In the genomic region with DNA sequence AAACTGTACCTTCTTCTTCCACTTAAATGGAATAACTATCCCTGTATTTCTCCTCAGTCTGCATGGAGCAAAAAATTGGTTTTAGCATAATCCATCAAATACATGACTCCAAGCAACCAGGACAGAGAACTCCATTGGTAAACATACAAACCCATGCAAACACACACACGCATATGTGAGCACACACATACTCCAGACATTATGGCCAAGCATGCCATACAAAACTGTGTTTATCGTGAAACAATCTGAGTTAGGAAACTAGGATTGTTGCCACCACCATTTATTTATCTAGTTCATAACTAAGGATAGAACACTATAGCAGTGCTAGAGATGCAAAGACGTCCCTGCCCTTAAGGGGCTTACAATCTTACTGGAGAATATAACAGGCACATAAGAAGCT, we compare ENCODE assay signal across 22 cellular contexts.
"Had no signal": no experiment of that assay in that cellular context is flagged by ENCODE, and none has a peak within 500 bp of the region (broad histone marks: within the 10 kb centered on the region; RNA-seq: fewer than 3 reads in every experiment).

No MANE protein-coding gene starts in this region.

- H3K27ac Mint-ChIP-seq: stimulated activated memory B cell treated with anti-CD40 and anti-IgM and Interleukin-4, amounts not matched to agents 10 μg/mL and 1 μg/mL and 100 μg/mL, for 72 hours had no signal

- H3K27me3 ChIP-seq: foreskin keratinocyte, left lung, neutrophil, right lobe of liver, testis, tibial nerve, upper lobe of right lung, vagina had no signal

- H3K9me3 ChIP-seq: left lung, lower lobe of right lung, neutrophil, psoas muscle, right lobe of liver, testis, tibial nerve, upper lobe of right lung, vagina had no signal

- H3K27ac ChIP-seq: foreskin keratinocyte, left lung, lower lobe of right lung, neutrophil, psoas muscle, right lobe of liver, testis, tibial nerve, upper lobe of right lung, vagina had no signal

- H3K9me3 Mint-ChIP-seq: immature natural killer cell; memory B cell; stimulated activated memory B cell treated with anti-CD40 and anti-IgM and Interleukin-4, amounts not matched to agents 10 μg/mL and 1 μg/mL and 100 μg/mL, for 72 hours; stimulated activated naive CD8-positive, alpha-beta T cell treated with anti-CD3 and anti-CD28 coated beads, Interleukin-15, amount 100 ng/mL, for 72 hours had no signal

- ATAC-seq: foreskin keratinocyte; lower lobe of right lung; psoas muscle; right lobe of liver; stimulated activated memory B cell treated with anti-CD40 and anti-IgM and Interleukin-4, amounts not matched to agents 10 μg/mL and 1 μg/mL and 100 μg/mL, for 72 hours; stimulated activated naive CD8-positive, alpha-beta T cell treated with anti-CD3 and anti-CD28 coated beads, Interleukin-15, amount 100 ng/mL, for 72 hours had no signal

- DNase-seq: dermis blood vessel endothelial cell; erythroblast; foreskin keratinocyte; immature natural killer cell; left lung; lower lobe of right lung; midbrain; psoas muscle; retina; right lobe of liver; stimulated activated CD4-positive, alpha-beta T cell treated with anti-CD3 and anti-CD28 coated beads, Interleukin-4, amount 100 ng/mL, for 1 hour; stimulated activated CD8-positive, alpha-beta memory T cell treated with anti-CD3 and anti-CD28 coated beads, Interleukin-4, amount 100 ng/mL, for 48 hours; stimulated activated naive CD8-positive, alpha-beta T cell treated with anti-CD3 and anti-CD28 coated beads, Interleukin-15, amount 100 ng/mL, for 72 hours; testis; upper lobe of right lung had no signal

- H3K4me3 ChIP-seq: left lung, lower lobe of right lung, psoas muscle, right lobe of liver, testis, tibial nerve, upper lobe of right lung, vagina had no signal

- H3K4me1 ChIP-seq: foreskin keratinocyte, left lung, lower lobe of right lung, psoas muscle, right lobe of liver, testis, tibial nerve, upper lobe of right lung, vagina had no signal

- FAIRE-seq: endothelial cell of umbilical vein, keratinocyte had no signal

- H3K4me3 Mint-ChIP-seq: immature natural killer cell; memory B cell; stimulated activated memory B cell treated with anti-CD40 and anti-IgM and Interleukin-4, amounts not matched to agents 10 μg/mL and 1 μg/mL and 100 μg/mL, for 72 hours; stimulated activated naive CD8-positive, alpha-beta T cell treated with anti-CD3 and anti-CD28 coated beads, Interleukin-15, amount 100 ng/mL, for 72 hours had no signal

- H3K27me3 Mint-ChIP-seq: memory B cell; stimulated activated memory B cell treated with anti-CD40 and anti-IgM and Interleukin-4, amounts not matched to agents 10 μg/mL and 1 μg/mL and 100 μg/mL, for 72 hours; stimulated activated naive CD8-positive, alpha-beta T cell treated with anti-CD3 and anti-CD28 coated beads, Interleukin-15, amount 100 ng/mL, for 72 hours had no signal
